Comparison of ENCODE assay signal across 8 cellular contexts in the genomic region with DNA sequence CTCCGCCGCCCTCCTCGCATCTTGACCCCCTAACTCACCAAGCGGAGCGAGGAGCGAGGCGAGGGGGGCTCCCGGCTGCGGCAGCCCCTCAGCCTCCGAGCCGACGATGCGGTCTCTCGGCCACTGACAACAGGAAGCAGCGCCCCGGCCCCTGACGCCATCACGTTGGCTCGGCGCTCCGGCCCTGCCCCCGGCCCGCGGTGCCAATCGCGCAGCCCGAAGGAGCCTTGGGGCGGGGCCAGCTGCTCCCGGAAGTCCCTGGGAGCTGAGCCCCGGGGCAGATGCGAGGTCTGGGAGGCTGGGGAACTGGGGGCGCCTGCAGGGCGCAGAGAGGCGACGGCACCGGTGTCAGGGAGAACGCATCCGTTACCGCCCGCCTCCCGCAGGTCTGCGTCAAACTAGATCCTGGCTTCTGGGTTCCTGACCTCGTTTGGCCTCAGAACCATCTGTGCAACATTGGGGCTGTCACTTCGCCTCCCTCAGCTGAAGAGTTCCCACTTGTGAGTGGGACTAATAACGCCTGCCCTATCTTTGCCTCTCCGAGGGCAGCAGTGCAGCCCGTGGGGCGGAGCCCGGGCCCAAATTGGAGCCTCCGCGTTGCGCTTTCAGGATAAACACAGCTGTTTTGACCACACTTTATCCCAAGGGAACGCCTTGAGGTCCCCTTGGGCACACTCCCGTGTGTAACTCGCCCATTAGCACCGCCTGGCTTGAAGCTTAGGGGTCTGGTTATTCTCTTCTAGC.
DNase-seq lines count a peak whose midpoint lies in the region; TF ChIP-seq lines count a peak whose summit lies in the region.
"Not testable (repeated sequence)": the region's sequence is repeated elsewhere in the genome, so short reads cannot be mapped to it uniquely, and the experiment has no call there.

No MANE protein-coding gene starts in this region.

- not testable (repeated sequence) for TF ChIP-seq CTCF in neural progenitor cell (IDR thresholded peaks at IDR 0.05)

- not testable (repeated sequence) for H3K27me3 Mint-ChIP-seq in neural progenitor cell (ENCODE audit: insufficient read depth, low read depth); stimulated activated naive CD8-positive, alpha-beta T cell treated with anti-CD3 and anti-CD28 coated beads, Interleukin-15, Interleukin-2, amounts not matched to agents 100 ng/mL and 50 ng/mL, for 24 hours

- not testable (repeated sequence) for H3K4me1 ChIP-seq in SJCRH30, neural progenitor cell

- peak overlapping the region; percentile 89 for H2AFZ ChIP-seq in neural progenitor cell (replicated peaks)

- H3K27ac Mint-ChIP-seq in neural progenitor cell = not testable (repeated sequence)
- H3K27ac Mint-ChIP-seq in stimulated activated naive CD8-positive, alpha-beta T cell treated with anti-CD3 and anti-CD28 coated beads, Interleukin-15, Interleukin-2, amounts not matched to agents 100 ng/mL and 50 ng/mL, for 24 hours = peak overlapping the region; percentile 89

- H3K9me3 Mint-ChIP-seq in neural progenitor cell; stimulated activated naive CD8-positive, alpha-beta T cell treated with anti-CD3 and anti-CD28 coated beads, Interleukin-15, Interleukin-2, amounts not matched to agents 100 ng/mL and 50 ng/mL, for 24 hours: not testable (repeated sequence)

- H3K36me3 ChIP-seq in SJCRH30, neural progenitor cell: not testable (repeated sequence)

- H3K9ac ChIP-seq in neural progenitor cell = peak overlapping the region; percentile 52

- not testable (repeated sequence) for H3K4me1 Mint-ChIP-seq in neural progenitor cell
- H3K4me1 Mint-ChIP-seq in stimulated activated naive CD8-positive, alpha-beta T cell treated with anti-CD3 and anti-CD28 coated beads, Interleukin-15, Interleukin-2, amounts not matched to agents 100 ng/mL and 50 ng/mL, for 24 hours (ENCODE audit: low read depth) = peaks cover 24% of the 10 kb centered on the region

- H3K27me3 ChIP-seq in SJCRH30, neural progenitor cell: not testable (repeated sequence)

- H3K4me2 ChIP-seq in neural progenitor cell = peak overlapping the region; percentile 97

- peak overlapping the region; percentile 90 for H3K4me3 Mint-ChIP-seq in neural progenitor cell
- peak overlapping the region; percentile 93 for H3K4me3 Mint-ChIP-seq in stimulated activated naive CD8-positive, alpha-beta T cell treated with anti-CD3 and anti-CD28 coated beads, Interleukin-15, Interleukin-2, amounts not matched to agents 100 ng/mL and 50 ng/mL, for 24 hours

- H3F3A ChIP-seq in neural progenitor cell (ENCODE audit: low read depth) = not testable (repeated sequence)

- not testable (repeated sequence) for H3K79me2 ChIP-seq in neural progenitor cell (ENCODE audit: low read depth)

- H3K4me3 ChIP-seq in SJCRH30 (peak overlapping the region; percentile 88), neural progenitor cell (peak overlapping the region; percentile 77)

- peak; percentile 86 for DNase-seq in ELR (ENCODE audit: low read depth)
- DNase-seq in H4 (ENCODE audit: low spot score) = peak; percentile 75
- peak; percentile 69 to 78 for DNase-seq in Kasumi-1 (lab: John Stamatoyannopoulos, UW)
- peak; percentile 80 to 82 for DNase-seq in SJCRH30
- DNase-seq in activated gamma-delta T cell treated with anti-CD3 and anti-CD28 coated beads, Interleukin-2, amount 50 U/mL, for 16 hours (ENCODE audit: low read depth) = peak; percentile 72
- peak; percentile 53 for DNase-seq in foreskin melanocyte
- DNase-seq in neural progenitor cell (ENCODE audit: low spot score) = peak; percentile 88

- H4K20me1 ChIP-seq in neural progenitor cell (ENCODE audit: low read depth) = not testable (repeated sequence)

- H3K9me3 ChIP-seq in SJCRH30 (replicated peaks); neural progenitor cell (ENCODE audit: low read depth): not testable (repeated sequence)

- H3K36me3 Mint-ChIP-seq in neural progenitor cell; stimulated activated naive CD8-positive, alpha-beta T cell treated with anti-CD3 and anti-CD28 coated beads, Interleukin-15, Interleukin-2, amounts not matched to agents 100 ng/mL and 50 ng/mL, for 24 hours (ENCODE audit: low read depth): not testable (repeated sequence)

- peak overlapping the region; percentile 45 for H3K27ac ChIP-seq in SJCRH30
- not testable (repeated sequence) for H3K27ac ChIP-seq in neural progenitor cell
